Comparison of ENCODE assay signal across 1 cellular context in the genomic region with DNA sequence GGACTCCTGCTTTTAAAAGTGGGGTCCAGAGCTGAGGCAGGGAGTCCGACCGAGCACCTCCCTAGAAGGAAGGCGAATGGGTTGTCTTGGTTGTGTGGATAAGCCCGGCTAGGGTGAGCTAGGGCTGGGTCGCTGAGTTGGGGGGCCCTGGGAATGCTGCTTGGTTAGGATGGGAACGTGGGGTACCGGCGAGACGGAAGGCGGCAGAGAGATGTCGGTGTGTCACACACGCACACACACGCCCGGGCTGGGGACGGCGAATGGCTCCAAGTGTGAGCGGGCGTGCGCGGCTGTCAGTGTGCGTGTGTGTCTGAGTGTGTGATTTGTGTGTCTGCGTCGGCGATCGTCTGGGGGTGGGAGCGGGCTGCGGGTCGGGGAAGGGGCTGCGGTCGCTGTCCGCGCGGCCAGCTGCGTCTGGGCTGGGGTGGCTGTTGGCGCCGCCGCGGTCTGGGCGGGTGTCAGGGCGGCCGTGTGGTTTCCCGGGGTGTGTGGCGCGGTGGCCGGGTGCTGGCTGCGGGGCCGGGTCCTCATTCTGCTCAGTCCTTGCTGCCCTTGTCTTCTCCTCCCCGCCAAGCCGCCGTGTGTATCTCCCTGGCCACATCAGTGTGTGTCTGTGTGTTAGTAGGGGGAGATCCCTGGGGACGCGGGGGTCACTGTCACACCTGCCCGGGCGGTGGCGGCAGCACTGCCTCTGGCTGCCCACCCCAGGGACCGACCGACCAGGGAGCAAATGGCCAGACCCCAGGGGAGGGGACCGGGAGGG.
A peak's percentile ranks its signal among the peaks of the same experiment; 100 is the strongest.
TF ChIP-seq lines count a peak whose summit lies in the region.

No MANE protein-coding gene starts in this region.

TF ChIP-seq in K562, 482 proteins besides CTCF, POLR2A, EP300 and RAD21 (continued from another document and continues in another):
- TF ChIP-seq, protein P1, sequence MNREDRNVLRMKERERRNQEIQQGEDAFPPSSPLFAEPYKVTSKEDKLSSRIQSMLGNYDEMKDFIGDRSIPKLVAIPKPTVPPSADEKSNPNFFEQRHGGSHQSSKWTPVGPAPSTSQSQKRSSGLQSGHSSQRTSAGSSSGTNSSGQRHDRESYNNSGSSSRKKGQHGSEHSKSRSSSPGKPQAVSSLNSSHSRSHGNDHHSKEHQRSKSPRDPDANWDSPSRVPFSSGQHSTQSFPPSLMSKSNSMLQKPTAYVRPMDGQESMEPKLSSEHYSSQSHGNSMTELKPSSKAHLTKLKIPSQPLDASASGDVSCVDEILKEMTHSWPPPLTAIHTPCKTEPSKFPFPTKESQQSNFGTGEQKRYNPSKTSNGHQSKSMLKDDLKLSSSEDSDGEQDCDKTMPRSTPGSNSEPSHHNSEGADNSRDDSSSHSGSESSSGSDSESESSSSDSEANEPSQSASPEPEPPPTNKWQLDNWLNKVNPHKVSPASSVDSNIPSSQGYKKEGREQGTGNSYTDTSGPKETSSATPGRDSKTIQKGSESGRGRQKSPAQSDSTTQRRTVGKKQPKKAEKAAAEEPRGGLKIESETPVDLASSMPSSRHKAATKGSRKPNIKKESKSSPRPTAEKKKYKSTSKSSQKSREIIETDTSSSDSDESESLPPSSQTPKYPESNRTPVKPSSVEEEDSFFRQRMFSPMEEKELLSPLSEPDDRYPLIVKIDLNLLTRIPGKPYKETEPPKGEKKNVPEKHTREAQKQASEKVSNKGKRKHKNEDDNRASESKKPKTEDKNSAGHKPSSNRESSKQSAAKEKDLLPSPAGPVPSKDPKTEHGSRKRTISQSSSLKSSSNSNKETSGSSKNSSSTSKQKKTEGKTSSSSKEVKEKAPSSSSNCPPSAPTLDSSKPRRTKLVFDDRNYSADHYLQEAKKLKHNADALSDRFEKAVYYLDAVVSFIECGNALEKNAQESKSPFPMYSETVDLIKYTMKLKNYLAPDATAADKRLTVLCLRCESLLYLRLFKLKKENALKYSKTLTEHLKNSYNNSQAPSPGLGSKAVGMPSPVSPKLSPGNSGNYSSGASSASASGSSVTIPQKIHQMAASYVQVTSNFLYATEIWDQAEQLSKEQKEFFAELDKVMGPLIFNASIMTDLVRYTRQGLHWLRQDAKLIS (CRISPR knock-in tag; IDR thresholded peaks at IDR 0.05) = no peak
- TF ChIP-seq NONO (IDR thresholded peaks at IDR 0.05; ENCODE audit: low read depth in 2 of 2, low read length in 1 of 2) (no peak), TEAD2 (tag; IDR thresholded peaks at IDR 0.05) (no peak), ETS2 (tag; IDR thresholded peaks at IDR 0.05; ENCODE audit: borderline replicate concordance, poor library complexity, severe bottlenecking) (no peak), XRCC4 (IDR thresholded peaks at IDR 0.05; ENCODE audit: extremely low read depth, insufficient read depth, insufficient read length) (no peak), HNRNPLL (IDR thresholded peaks at IDR 0.05; ENCODE audit: low read depth, low read length, poor library complexity, severe bottlenecking) (no peak), NCOR1 (IDR thresholded peaks at IDR 0.05) (no peak), HDAC3 (IDR thresholded peaks at IDR 0.05; ENCODE audit: borderline replicate concordance, partially characterized antibody) (no peak), HDAC1 (IDR thresholded peaks at IDR 0.05) (no peak; a peak in 2 of 4 replicates), XRCC3 (IDR thresholded peaks at IDR 0.05) (no peak), ATF1 (CRISPR knock-in tag; IDR thresholded peaks at IDR 0.05) (no peak), ATF1 (tag; IDR thresholded peaks at IDR 0.05) (no peak), TCF3 (CRISPR knock-in tag; IDR thresholded peaks at IDR 0.05) (0 out of 2 replicates have a peak, but pooled peaks have one; percentile 7), PHF8 (IDR thresholded peaks at IDR 0.05; ENCODE audit: borderline replicate concordance, low read length) (no peak), SMAD4 (CRISPR knock-in tag; conservative IDR thresholded peaks at IDR 0.05) (no peak), NRF1 (conservative IDR thresholded peaks at IDR 0.05 in 1 of 2, IDR thresholded peaks at IDR 0.05 in 1 of 2) (peak; percentile 31 to 51; a peak in 2 of 4 replicates), NFATC3 (IDR thresholded peaks at IDR 0.05) (no peak), GTF2A2 (tag; IDR thresholded peaks at IDR 0.05) (no peak), KLF13 (tag; IDR thresholded peaks at IDR 0.05; ENCODE audit: borderline replicate concordance, low read depth) (no peak), TRIM24 (IDR thresholded peaks at IDR 0.05) (no peak), CHD1 (IDR thresholded peaks at IDR 0.05; ENCODE audit: low read length) (no peak), HLTF (IDR thresholded peaks at IDR 0.05) (no peak), SNIP1 (IDR thresholded peaks at IDR 0.05; ENCODE audit: low read depth) (no peak), ARHGAP35 (IDR thresholded peaks at IDR 0.05; ENCODE audit: partially characterized antibody) (peak; percentile 25), KLF16 (IDR thresholded peaks at IDR 0.05) (no peak), HSF4 (CRISPR knock-in tag; IDR thresholded peaks at IDR 0.05; ENCODE audit: borderline replicate concordance) (no peak), ZNF212 (CRISPR knock-in tag; IDR thresholded peaks at IDR 0.05) (no peak), PRMT5 (CRISPR knock-in tag; IDR thresholded peaks at IDR 0.05) (no peak), ZBTB1 (CRISPR knock-in tag; IDR thresholded peaks at IDR 0.05; ENCODE audit: borderline replicate concordance, low read depth) (peak; percentile 89; the same call in 1 of the 2 replicates), RBM17 (IDR thresholded peaks at IDR 0.05; ENCODE audit: borderline replicate concordance, low read depth, low read length) (no peak), LCOR (CRISPR knock-in tag; IDR thresholded peaks at IDR 0.05) (no peak), PTRF (tag; IDR thresholded peaks at IDR 0.05) (no peak), MTA1 (IDR thresholded peaks at IDR 0.05; ENCODE audit: borderline replicate concordance) (no peak), BDP1 (IDR thresholded peaks at IDR 0.05; ENCODE audit: insufficient read depth, insufficient read length) (no peak), CBX1 (IDR thresholded peaks at IDR 0.05; ENCODE audit: low read depth) (no peak), KHSRP (IDR thresholded peaks at IDR 0.05) (no peak), ARID2 (IDR thresholded peaks at IDR 0.05) (no peak), ZNF384 (IDR thresholded peaks at IDR 0.05; ENCODE audit: low read depth, low read length) (no peak)
- TF ChIP-seq, protein P2, sequence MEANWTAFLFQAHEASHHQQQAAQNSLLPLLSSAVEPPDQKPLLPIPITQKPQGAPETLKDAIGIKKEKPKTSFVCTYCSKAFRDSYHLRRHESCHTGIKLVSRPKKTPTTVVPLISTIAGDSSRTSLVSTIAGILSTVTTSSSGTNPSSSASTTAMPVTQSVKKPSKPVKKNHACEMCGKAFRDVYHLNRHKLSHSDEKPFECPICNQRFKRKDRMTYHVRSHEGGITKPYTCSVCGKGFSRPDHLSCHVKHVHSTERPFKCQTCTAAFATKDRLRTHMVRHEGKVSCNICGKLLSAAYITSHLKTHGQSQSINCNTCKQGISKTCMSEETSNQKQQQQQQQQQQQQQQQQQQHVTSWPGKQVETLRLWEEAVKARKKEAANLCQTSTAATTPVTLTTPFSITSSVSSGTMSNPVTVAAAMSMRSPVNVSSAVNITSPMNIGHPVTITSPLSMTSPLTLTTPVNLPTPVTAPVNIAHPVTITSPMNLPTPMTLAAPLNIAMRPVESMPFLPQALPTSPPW (CRISPR knock-in tag; IDR thresholded peaks at IDR 0.05) = no peak
- TF ChIP-seq, protein P3, sequence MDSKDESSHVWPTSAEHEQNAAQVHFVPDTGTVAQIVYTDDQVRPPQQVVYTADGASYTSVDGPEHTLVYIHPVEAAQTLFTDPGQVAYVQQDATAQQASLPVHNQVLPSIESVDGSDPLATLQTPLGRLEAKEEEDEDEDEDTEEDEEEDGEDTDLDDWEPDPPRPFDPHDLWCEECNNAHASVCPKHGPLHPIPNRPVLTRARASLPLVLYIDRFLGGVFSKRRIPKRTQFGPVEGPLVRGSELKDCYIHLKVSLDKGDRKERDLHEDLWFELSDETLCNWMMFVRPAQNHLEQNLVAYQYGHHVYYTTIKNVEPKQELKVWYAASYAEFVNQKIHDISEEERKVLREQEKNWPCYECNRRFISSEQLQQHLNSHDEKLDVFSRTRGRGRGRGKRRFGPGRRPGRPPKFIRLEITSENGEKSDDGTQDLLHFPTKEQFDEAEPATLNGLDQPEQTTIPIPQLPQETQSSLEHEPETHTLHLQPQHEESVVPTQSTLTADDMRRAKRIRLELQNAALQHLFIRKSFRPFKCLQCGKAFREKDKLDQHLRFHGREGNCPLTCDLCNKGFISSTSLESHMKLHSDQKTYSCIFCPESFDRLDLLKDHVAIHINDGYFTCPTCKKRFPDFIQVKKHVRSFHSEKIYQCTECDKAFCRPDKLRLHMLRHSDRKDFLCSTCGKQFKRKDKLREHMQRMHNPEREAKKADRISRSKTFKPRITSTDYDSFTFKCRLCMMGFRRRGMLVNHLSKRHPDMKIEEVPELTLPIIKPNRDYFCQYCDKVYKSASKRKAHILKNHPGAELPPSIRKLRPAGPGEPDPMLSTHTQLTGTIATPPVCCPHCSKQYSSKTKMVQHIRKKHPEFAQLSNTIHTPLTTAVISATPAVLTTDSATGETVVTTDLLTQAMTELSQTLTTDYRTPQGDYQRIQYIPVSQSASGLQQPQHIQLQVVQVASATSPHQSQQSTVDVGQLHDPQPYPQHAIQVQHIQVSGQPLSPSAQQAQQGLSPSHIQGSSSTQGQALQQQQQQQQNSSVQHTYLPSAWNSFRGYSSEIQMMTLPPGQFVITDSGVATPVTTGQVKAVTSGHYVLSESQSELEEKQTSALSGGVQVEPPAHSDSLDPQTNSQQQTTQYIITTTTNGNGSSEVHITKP (IDR thresholded peaks at IDR 0.05; ENCODE audit: partially characterized antibody) = no peak
- TF ChIP-seq, protein P4, sequence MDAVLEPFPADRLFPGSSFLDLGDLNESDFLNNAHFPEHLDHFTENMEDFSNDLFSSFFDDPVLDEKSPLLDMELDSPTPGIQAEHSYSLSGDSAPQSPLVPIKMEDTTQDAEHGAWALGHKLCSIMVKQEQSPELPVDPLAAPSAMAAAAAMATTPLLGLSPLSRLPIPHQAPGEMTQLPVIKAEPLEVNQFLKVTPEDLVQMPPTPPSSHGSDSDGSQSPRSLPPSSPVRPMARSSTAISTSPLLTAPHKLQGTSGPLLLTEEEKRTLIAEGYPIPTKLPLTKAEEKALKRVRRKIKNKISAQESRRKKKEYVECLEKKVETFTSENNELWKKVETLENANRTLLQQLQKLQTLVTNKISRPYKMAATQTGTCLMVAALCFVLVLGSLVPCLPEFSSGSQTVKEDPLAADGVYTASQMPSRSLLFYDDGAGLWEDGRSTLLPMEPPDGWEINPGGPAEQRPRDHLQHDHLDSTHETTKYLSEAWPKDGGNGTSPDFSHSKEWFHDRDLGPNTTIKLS (IDR thresholded peaks at IDR 0.05; ENCODE audit: borderline replicate concordance, low read depth) = no peak
- TF ChIP-seq, protein P5, sequence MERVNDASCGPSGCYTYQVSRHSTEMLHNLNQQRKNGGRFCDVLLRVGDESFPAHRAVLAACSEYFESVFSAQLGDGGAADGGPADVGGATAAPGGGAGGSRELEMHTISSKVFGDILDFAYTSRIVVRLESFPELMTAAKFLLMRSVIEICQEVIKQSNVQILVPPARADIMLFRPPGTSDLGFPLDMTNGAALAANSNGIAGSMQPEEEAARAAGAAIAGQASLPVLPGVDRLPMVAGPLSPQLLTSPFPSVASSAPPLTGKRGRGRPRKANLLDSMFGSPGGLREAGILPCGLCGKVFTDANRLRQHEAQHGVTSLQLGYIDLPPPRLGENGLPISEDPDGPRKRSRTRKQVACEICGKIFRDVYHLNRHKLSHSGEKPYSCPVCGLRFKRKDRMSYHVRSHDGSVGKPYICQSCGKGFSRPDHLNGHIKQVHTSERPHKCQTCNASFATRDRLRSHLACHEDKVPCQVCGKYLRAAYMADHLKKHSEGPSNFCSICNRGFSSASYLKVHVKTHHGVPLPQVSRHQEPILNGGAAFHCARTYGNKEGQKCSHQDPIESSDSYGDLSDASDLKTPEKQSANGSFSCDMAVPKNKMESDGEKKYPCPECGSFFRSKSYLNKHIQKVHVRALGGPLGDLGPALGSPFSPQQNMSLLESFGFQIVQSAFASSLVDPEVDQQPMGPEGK (CRISPR knock-in tag; IDR thresholded peaks at IDR 0.05; ENCODE audit: borderline replicate concordance) = no peak
